In the genomic region with DNA sequence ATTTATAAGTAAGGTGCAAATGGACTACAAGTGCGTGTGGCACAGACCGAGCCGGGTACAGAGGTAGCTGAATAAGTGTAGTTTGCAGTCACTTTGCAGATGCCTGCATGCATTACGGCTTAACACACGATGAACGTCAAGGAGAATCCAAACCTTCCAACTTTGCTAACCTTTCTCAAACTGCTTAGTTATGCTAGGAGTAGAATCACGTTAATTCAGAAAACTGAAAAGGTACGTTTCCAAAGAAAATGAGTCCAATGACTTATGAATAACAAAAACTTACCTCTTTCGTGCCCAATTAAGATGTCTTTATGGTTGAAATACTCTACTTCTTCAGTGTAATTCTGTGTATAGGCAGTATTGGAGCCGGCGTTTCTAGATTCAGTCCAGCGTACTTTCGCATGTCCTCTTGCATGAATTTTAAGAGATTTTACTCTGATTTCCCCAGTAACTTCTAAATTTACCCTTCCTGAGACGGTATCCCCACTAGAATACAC, we compare ENCODE assay signal across 1 cellular context.
A peak's percentile ranks its signal among the peaks of the same experiment; 100 is the strongest.
TF ChIP-seq lines count a peak whose summit lies in the region.

No MANE protein-coding gene starts in this region.

TF ChIP-seq in K562, 482 proteins besides CTCF, POLR2A, EP300 and RAD21 (continued from another document and continues in another):
- TF ChIP-seq, protein P1, sequence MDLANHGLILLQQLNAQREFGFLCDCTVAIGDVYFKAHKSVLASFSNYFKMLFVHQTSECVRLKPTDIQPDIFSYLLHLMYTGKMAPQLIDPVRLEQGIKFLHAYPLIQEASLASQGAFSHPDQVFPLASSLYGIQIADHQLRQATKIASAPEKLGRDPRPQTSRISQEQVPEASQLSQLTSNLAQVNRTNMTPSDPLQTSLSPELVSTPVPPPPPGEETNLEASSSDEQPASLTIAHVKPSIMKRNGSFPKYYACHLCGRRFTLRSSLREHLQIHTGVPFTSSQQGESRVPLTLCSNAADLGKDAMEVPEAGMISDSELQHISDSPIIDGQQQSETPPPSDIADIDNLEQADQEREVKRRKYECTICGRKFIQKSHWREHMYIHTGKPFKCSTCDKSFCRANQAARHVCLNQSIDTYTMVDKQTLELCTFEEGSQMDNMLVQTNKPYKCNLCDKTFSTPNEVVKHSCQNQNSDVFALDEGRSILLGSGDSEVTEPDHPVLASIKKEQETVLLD (IDR thresholded peaks at IDR 0.05) = no peak
- TF ChIP-seq MLLT1 (IDR thresholded peaks at IDR 0.05) = peak; percentile 88 to 93
- TF ChIP-seq BACH1 (tag; IDR thresholded peaks at IDR 0.05) = no peak
- TF ChIP-seq, protein P2, sequence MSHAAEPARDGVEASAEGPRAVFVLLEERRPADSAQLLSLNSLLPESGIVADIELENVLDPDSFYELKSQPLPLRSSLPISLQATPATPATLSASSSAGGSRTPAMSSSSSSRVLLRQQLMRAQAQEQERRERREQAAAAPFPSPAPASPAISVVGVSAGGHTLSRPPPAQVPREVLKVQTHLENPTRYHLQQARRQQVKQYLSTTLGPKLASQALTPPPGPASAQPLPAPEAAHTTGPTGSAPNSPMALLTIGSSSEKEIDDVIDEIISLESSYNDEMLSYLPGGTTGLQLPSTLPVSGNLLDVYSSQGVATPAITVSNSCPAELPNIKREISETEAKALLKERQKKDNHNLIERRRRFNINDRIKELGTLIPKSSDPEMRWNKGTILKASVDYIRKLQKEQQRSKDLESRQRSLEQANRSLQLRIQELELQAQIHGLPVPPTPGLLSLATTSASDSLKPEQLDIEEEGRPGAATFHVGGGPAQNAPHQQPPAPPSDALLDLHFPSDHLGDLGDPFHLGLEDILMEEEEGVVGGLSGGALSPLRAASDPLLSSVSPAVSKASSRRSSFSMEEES (CRISPR knock-in tag; IDR thresholded peaks at IDR 0.05) = no peak
- no peak for TF ChIP-seq FOXM1 (IDR thresholded peaks at IDR 0.05; ENCODE audit: low read depth)
- TF ChIP-seq FOXM1 (CRISPR knock-in tag; IDR thresholded peaks at IDR 0.05; ENCODE audit: low read depth) = no peak; the same call in 1 of the 2 replicates
- TF ChIP-seq NFIC (IDR thresholded peaks at IDR 0.05) = no peak
- no peak for TF ChIP-seq VEZF1 (CRISPR knock-in tag; IDR thresholded peaks at IDR 0.05)
- TF ChIP-seq, protein P3, sequence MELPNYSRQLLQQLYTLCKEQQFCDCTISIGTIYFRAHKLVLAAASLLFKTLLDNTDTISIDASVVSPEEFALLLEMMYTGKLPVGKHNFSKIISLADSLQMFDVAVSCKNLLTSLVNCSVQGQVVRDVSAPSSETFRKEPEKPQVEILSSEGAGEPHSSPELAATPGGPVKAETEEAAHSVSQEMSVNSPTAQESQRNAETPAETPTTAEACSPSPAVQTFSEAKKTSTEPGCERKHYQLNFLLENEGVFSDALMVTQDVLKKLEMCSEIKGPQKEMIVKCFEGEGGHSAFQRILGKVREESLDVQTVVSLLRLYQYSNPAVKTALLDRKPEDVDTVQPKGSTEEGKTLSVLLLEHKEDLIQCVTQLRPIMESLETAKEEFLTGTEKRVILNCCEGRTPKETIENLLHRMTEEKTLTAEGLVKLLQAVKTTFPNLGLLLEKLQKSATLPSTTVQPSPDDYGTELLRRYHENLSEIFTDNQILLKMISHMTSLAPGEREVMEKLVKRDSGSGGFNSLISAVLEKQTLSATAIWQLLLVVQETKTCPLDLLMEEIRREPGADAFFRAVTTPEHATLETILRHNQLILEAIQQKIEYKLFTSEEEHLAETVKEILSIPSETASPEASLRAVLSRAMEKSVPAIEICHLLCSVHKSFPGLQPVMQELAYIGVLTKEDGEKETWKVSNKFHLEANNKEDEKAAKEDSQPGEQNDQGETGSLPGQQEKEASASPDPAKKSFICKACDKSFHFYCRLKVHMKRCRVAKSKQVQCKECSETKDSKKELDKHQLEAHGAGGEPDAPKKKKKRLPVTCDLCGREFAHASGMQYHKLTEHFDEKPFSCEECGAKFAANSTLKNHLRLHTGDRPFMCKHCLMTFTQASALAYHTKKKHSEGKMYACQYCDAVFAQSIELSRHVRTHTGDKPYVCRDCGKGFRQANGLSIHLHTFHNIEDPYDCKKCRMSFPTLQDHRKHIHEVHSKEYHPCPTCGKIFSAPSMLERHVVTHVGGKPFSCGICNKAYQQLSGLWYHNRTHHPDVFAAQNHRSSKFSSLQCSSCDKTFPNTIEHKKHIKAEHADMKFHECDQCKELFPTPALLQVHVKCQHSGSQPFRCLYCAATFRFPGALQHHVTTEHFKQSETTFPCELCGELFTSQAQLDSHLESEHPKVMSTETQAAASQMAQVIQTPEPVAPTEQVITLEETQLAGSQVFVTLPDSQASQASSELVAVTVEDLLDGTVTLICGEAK (IDR thresholded peaks at IDR 0.05) = no peak
- TF ChIP-seq, protein P3 (CRISPR knock-in tag; IDR thresholded peaks at IDR 0.05) = no peak
- no peak for TF ChIP-seq ZKSCAN1 (IDR thresholded peaks at IDR 0.05; ENCODE audit: low read depth, low read length)
- TF ChIP-seq, protein P4, sequence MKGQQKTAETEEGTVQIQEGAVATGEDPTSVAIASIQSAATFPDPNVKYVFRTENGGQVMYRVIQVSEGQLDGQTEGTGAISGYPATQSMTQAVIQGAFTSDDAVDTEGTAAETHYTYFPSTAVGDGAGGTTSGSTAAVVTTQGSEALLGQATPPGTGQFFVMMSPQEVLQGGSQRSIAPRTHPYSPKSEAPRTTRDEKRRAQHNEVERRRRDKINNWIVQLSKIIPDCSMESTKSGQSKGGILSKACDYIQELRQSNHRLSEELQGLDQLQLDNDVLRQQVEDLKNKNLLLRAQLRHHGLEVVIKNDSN (CRISPR knock-in tag; IDR thresholded peaks at IDR 0.05) = no peak
- no peak for TF ChIP-seq CBX8 (IDR thresholded peaks at IDR 0.05; ENCODE audit: borderline replicate concordance, extremely low read depth, low read depth, low read length, poor library complexity, severe bottlenecking)
- no peak for TF ChIP-seq POLR3A (IDR thresholded peaks at IDR 0.05; ENCODE audit: borderline replicate concordance, extremely low read depth, insufficient read depth, insufficient read length)
- no peak for TF ChIP-seq EHMT2 (IDR thresholded peaks at IDR 0.05)
- no peak for TF ChIP-seq ARID1B (IDR thresholded peaks at IDR 0.05)
- TF ChIP-seq ZNF41 (CRISPR knock-in tag; conservative IDR thresholded peaks at IDR 0.05) = no peak
- TF ChIP-seq CREM (IDR thresholded peaks at IDR 0.05; ENCODE audit: low read depth) = no peak
- peak; percentile 8; the same call in 1 of the 2 replicates for TF ChIP-seq NFXL1 (CRISPR knock-in tag; IDR thresholded peaks at IDR 0.05)
- no peak for TF ChIP-seq EZH2 (IDR thresholded peaks at IDR 0.05; ENCODE audit: borderline replicate concordance, low read depth, low read length)
- TF ChIP-seq TARDBP (IDR thresholded peaks at IDR 0.05) = no peak
- no peak for TF ChIP-seq ATF7 (IDR thresholded peaks at IDR 0.05)
- TF ChIP-seq NEUROD1 (IDR thresholded peaks at IDR 0.05; ENCODE audit: borderline replicate concordance, low read depth, low read length, partially characterized antibody) = no peak
- no peak for TF ChIP-seq POLR2AphosphoS2 (IDR thresholded peaks at IDR 0.05; ENCODE audit: low read length)
- no peak for TF ChIP-seq ZNF384 (IDR thresholded peaks at IDR 0.05; ENCODE audit: low read depth, low read length)
- TF ChIP-seq ETV1 (tag; conservative IDR thresholded peaks at IDR 0.05; ENCODE audit: low read depth) = no peak
- TF ChIP-seq ZNF785 (CRISPR knock-in tag; IDR thresholded peaks at IDR 0.05) = no peak
- no peak for TF ChIP-seq KAT8 (IDR thresholded peaks at IDR 0.05; ENCODE audit: low read depth)
- no peak for TF ChIP-seq ZFP1 (CRISPR knock-in tag; IDR thresholded peaks at IDR 0.05)
- no peak for TF ChIP-seq ESRRB (CRISPR knock-in tag; IDR thresholded peaks at IDR 0.05; ENCODE audit: borderline replicate concordance)
- peak; percentile 36 for TF ChIP-seq POLR2AphosphoS5 (IDR thresholded peaks at IDR 0.05; ENCODE audit: control insufficient read depth, insufficient read depth, low read depth, low read length)
- no peak for TF ChIP-seq CHD4 (IDR thresholded peaks at IDR 0.05; ENCODE audit: insufficient read depth, insufficient replicate concordance, low read depth, low read length, poor library complexity, severe bottlenecking)
- TF ChIP-seq MYBL2 (IDR thresholded peaks at IDR 0.05; ENCODE audit: low read depth) = no peak
- no peak for TF ChIP-seq MYBL2 (CRISPR knock-in tag; IDR thresholded peaks at IDR 0.05; ENCODE audit: borderline replicate concordance)
- TF ChIP-seq BMI1 (IDR thresholded peaks at IDR 0.05; ENCODE audit: low read length) = no peak
- TF ChIP-seq SIN3A (IDR thresholded peaks at IDR 0.05; ENCODE audit: borderline replicate concordance in 2 of 2, control insufficient read depth in 1 of 2, low read depth in 2 of 2, low read length in 2 of 2) = peak; percentile 27 to 81; a peak in 1 of 4 replicates
- TF ChIP-seq, protein P5, sequence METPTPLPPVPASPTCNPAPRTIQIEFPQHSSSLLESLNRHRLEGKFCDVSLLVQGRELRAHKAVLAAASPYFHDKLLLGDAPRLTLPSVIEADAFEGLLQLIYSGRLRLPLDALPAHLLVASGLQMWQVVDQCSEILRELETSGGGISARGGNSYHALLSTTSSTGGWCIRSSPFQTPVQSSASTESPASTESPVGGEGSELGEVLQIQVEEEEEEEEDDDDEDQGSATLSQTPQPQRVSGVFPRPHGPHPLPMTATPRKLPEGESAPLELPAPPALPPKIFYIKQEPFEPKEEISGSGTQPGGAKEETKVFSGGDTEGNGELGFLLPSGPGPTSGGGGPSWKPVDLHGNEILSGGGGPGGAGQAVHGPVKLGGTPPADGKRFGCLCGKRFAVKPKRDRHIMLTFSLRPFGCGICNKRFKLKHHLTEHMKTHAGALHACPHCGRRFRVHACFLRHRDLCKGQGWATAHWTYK (CRISPR knock-in tag; IDR thresholded peaks at IDR 0.05) = no peak
- TF ChIP-seq, protein P6, sequence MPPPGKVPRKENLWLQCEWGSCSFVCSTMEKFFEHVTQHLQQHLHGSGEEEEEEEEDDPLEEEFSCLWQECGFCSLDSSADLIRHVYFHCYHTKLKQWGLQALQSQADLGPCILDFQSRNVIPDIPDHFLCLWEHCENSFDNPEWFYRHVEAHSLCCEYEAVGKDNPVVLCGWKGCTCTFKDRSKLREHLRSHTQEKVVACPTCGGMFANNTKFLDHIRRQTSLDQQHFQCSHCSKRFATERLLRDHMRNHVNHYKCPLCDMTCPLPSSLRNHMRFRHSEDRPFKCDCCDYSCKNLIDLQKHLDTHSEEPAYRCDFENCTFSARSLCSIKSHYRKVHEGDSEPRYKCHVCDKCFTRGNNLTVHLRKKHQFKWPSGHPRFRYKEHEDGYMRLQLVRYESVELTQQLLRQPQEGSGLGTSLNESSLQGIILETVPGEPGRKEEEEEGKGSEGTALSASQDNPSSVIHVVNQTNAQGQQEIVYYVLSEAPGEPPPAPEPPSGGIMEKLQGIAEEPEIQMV (tag; conservative IDR thresholded peaks at IDR 0.05; ENCODE audit: low read depth) = no peak
- no peak for TF ChIP-seq STAT5A (IDR thresholded peaks at IDR 0.05; ENCODE audit: borderline replicate concordance, low read length)
- no peak for TF ChIP-seq HMGXB4 (CRISPR knock-in tag; IDR thresholded peaks at IDR 0.05)
